26 cellular contexts compared by ENCODE assay signal in genomic region chr12:69130064-69130463, GRCh38.
DNase-seq lines count a peak whose midpoint lies in the region; ATAC-seq and TF ChIP-seq lines count a peak whose summit lies in the region.
"Had no signal": no experiment of that assay in that cellular context is flagged by ENCODE, and none has a peak within 500 bp of the region (broad histone marks: within the 10 kb centered on the region; RNA-seq: fewer than 3 reads in every experiment).

No MANE protein-coding gene starts in this region.

- H3K27me3 ChIP-seq in cardiac muscle cell = no peaks in the 10 kb centered on the region
- H3K27me3 ChIP-seq in left ventricle myocardium inferior (ENCODE audit: low read depth) = peaks cover 11% of the 10 kb centered on the region
- H3K27me3 ChIP-seq in upper lobe of right lung = no peaks in the 10 kb centered on the region
- H3K27me3 ChIP-seq in transverse colon = no peaks in the 10 kb centered on the region
- H3K27me3 ChIP-seq: colonic mucosa, hepatocyte had no signal

- no peak overlapping the region for H3K4me2 ChIP-seq in OCI-LY7 (ENCODE audit: low read length)
- H3K4me2 ChIP-seq: hepatocyte, smooth muscle cell had no signal

- in situ Hi-C loops in transverse colon (cut with MboI; ENCODE audit: low pct_ligation_motif_present in 1 of 4, low pct_unique_long_range_greater_than_20kb in 1 of 4, low sequenced_read_pairs in 3 of 4) = no loop called here

- intact Hi-C loops in left ventricle myocardium inferior (cut with micrococcal nuclease) (no loop called here), OCI-LY7 (cut with micrococcal nuclease; ENCODE audit: unreplicated experiment) (no loop called here), upper lobe of right lung (cut with DNase I) (no loop called here), transverse colon (cut with DNase I; ENCODE audit: low total_unique reads) (no loop called here)

- no peaks in the 10 kb centered on the region for H3K4me1 ChIP-seq in cardiac muscle cell (ENCODE audit: low read depth)
- no peaks in the 10 kb centered on the region for H3K4me1 ChIP-seq in left ventricle myocardium inferior
- no peaks in the 10 kb centered on the region for H3K4me1 ChIP-seq in OCI-LY7 (ENCODE audit: insufficient read depth, low read length, poor library complexity, severe bottlenecking)
- no peaks in the 10 kb centered on the region for H3K4me1 ChIP-seq in upper lobe of right lung
- H3K4me1 ChIP-seq in transverse colon = peaks cover 0 to 13% (median 4%) of the 10 kb centered on the region in 4 donors
- H3K4me1 ChIP-seq: colonic mucosa, prostate gland had no signal

- H3K4me3 ChIP-seq in cardiac muscle cell = no peak overlapping the region
- no peak overlapping the region for H3K4me3 ChIP-seq in left ventricle myocardium inferior
- no peak overlapping the region for H3K4me3 ChIP-seq in OCI-LY7 (ENCODE audit: low read depth, low read length, poor library complexity, severe bottlenecking)
- no peak overlapping the region for H3K4me3 ChIP-seq in fibroblast of pulmonary artery (replicated peaks; ENCODE audit: low read depth, low read length)
- H3K4me3 ChIP-seq in upper lobe of right lung = no peak overlapping the region
- no peak overlapping the region for H3K4me3 ChIP-seq in transverse colon
- H3K4me3 ChIP-seq: colonic mucosa, hepatocyte, prostate gland, smooth muscle cell had no signal

- peak; percentile 77 for ATAC-seq in upper lobe of right lung

- TF ChIP-seq POLR2A in transverse colon (IDR thresholded peaks at IDR 0.05) = no peak

- TF ChIP-seq EP300 in transverse colon (IDR thresholded peaks at IDR 0.05; ENCODE audit: low read depth) = no peak

- no peaks in the 10 kb centered on the region for H3K9me2 ChIP-seq in OCI-LY7 (ENCODE audit: insufficient read depth, low read length)

- TF ChIP-seq CTCF in cardiac muscle cell (IDR thresholded peaks at IDR 0.05; ENCODE audit: low read depth, low read length) = peak; percentile 40
- TF ChIP-seq CTCF in left ventricle myocardium inferior (IDR thresholded peaks at IDR 0.05; ENCODE audit: borderline replicate concordance) = no peak
- TF ChIP-seq CTCF in OCI-LY7 (conservative IDR thresholded peaks at IDR 0.05; ENCODE audit: low read length) = peak; percentile 56
- peak; percentile 56 for TF ChIP-seq CTCF in fibroblast of pulmonary artery (IDR thresholded peaks at IDR 0.05; ENCODE audit: low read length, missing control alignments)
- peak; percentile 38 for TF ChIP-seq CTCF in upper lobe of right lung (IDR thresholded peaks at IDR 0.05)
- TF ChIP-seq CTCF in transverse colon (IDR thresholded peaks at IDR 0.05) = no peak

- POLR2A ChIA-PET in OCI-LY7 (lab: Charles Lee) = no interaction called here

- CTCF ChIA-PET in OCI-LY7 (lab: Charles Lee; ENCODE audit: unreplicated experiment) = no interaction called here

- H3K27ac ChIP-seq in cardiac muscle cell (no peak overlapping the region), left ventricle myocardium inferior (replicated peaks) (no peak overlapping the region), OCI-LY7 (ENCODE audit: low read depth, low read length, poor library complexity, severe bottlenecking) (no peak overlapping the region), upper lobe of right lung (no peak overlapping the region), transverse colon (no peak overlapping the region)
- H3K27ac ChIP-seq: colonic mucosa, hepatocyte, prostate gland, WERI-Rb-1 had no signal

- no peak overlapping the region for H2AFZ ChIP-seq in OCI-LY7 (ENCODE audit: low read length)
- H2AFZ ChIP-seq: hepatocyte had no signal

- H4K20me1 ChIP-seq in OCI-LY7 (ENCODE audit: insufficient read depth, low read length) = no peaks in the 10 kb centered on the region

- H3K9me3 ChIP-seq in cardiac muscle cell (ENCODE audit: low read depth) (no peaks in the 10 kb centered on the region), left ventricle myocardium inferior (replicated peaks) (peaks cover 8% of the 10 kb centered on the region), OCI-LY7 (ENCODE audit: low read length) (no peaks in the 10 kb centered on the region), upper lobe of right lung (no peaks in the 10 kb centered on the region), transverse colon (no peaks in the 10 kb centered on the region)
- H3K9me3 ChIP-seq: colonic mucosa, prostate gland had no signal

- BruUV-seq in OCI-LY7 (replicated peaks; lab: Mats Ljungman, UMichigan) = no TSS peak

- DNase-seq in cardiac muscle cell (ENCODE audit: low read depth in 1 of 2, low spot score in 1 of 2) = peak in 1 of 2 donors; percentile 27
- DNase-seq in left ventricle myocardium inferior = no peak
- no peak for DNase-seq in OCI-LY7 (ENCODE audit: low spot score)
- peak; percentile 45 for DNase-seq in fibroblast of pulmonary artery (ENCODE audit: low read depth)
- DNase-seq in upper lobe of right lung = no peak
- no peak for DNase-seq in transverse colon
- no peak for DNase-seq in A172 (ENCODE audit: low spot score)
- DNase-seq in NOMO-1 (lab: John Stamatoyannopoulos, UW; ENCODE audit: unreplicated experiment in 2 of 2) = no peak
- DNase-seq: activated CD4-positive, alpha-beta memory T cell treated with anti-CD3 and anti-CD28 coated beads, Interleukin-2, amount 10 ng/mL, durations not matched to agents 7 days and 5 days; activated naive CD4-positive, alpha-beta T cell treated with anti-CD3 and anti-CD28 coated beads for 36 hours; activated T-cell treated with anti-CD3 and anti-CD28 coated beads, Interleukin-2, amount 50 U/mL, for 1 hour; CD4-positive, alpha-beta memory T cell; colonic mucosa; islet precursor cell; KG1; NCI-H1105; NCI-H524 treated with DMSO at 0.1 percent for 48 hours; nephron progenitor cell; OCI-M1; SIG-M5; stimulated activated CD8-positive, alpha-beta memory T cell treated with anti-CD3 and anti-CD28 coated beads, Interleukin-4, amount 100 ng/mL, for 48 hours; T-helper 2 cell; WERI-Rb-1 had no signal

- no peaks in the 10 kb centered on the region for H3K79me2 ChIP-seq in OCI-LY7 (ENCODE audit: insufficient read depth, low read depth, low read length)
- H3K79me2 ChIP-seq: hepatocyte had no signal

- H3K36me3 ChIP-seq in cardiac muscle cell (no peaks in the 10 kb centered on the region), left ventricle myocardium inferior (no peaks in the 10 kb centered on the region), OCI-LY7 (ENCODE audit: insufficient read depth, low read length) (no peaks in the 10 kb centered on the region), upper lobe of right lung (no peaks in the 10 kb centered on the region), transverse colon (no peaks in the 10 kb centered on the region)
- H3K36me3 ChIP-seq: colonic mucosa, prostate gland, WERI-Rb-1 had no signal

Comparison
In these comparisons a context has a peak if more than half of its experiments do, and no peak if none do; other contexts are left out.
1. CTCF ChIP-seq: peak in cardiac muscle cell (single experiment), OCI-LY7 (single experiment), fibroblast of pulmonary artery (single experiment) and upper lobe of right lung (single experiment); none in left ventricle myocardium inferior (single experiment) and transverse colon (0 of 5).